ENCODE assay signal across 1 cellular context in genomic region chr21:41953831-41954653, GRCh38.
TF ChIP-seq lines count a peak whose summit lies in the region.

TSS of gene C2CD2 (minus strand) at chr21:41954018. CDS start at chr21:41953648, 370 bp downstream.

TF ChIP-seq in K562, 482 proteins besides CTCF, POLR2A, EP300 and RAD21 (continued from another document and continues in another):
- no peak for TF ChIP-seq CREB5 (CRISPR knock-in tag; IDR thresholded peaks at IDR 0.05)
- no peak for TF ChIP-seq ETV6 (IDR thresholded peaks at IDR 0.05; ENCODE audit: borderline replicate concordance in 1 of 2, low read depth in 2 of 2, low read length in 1 of 2)
- no peak for TF ChIP-seq ETV6 (CRISPR knock-in tag; IDR thresholded peaks at IDR 0.05; ENCODE audit: borderline replicate concordance)
- no peak for TF ChIP-seq SP1 (CRISPR knock-in tag; IDR thresholded peaks at IDR 0.05)
- no peak for TF ChIP-seq GTF3C2 (IDR thresholded peaks at IDR 0.05; ENCODE audit: borderline replicate concordance, extremely low read depth, insufficient read length)
- TF ChIP-seq ZNF41 (CRISPR knock-in tag; conservative IDR thresholded peaks at IDR 0.05), result no peak
- no peak for TF ChIP-seq MLLT1 (IDR thresholded peaks at IDR 0.05)
- no peak for TF ChIP-seq RBM39 (optimal IDR thresholded peaks at IDR 0.05; ENCODE audit: low read depth, low read length)
- TF ChIP-seq ZNF561 (CRISPR knock-in tag; conservative IDR thresholded peaks at IDR 0.05), result no peak
- no peak for TF ChIP-seq ZNF175 (CRISPR knock-in tag; IDR thresholded peaks at IDR 0.05; ENCODE audit: low read depth)
- TF ChIP-seq SMARCA4 (IDR thresholded peaks at IDR 0.05), result no peak
- no peak for TF ChIP-seq IFI16 (CRISPR knock-in tag; IDR thresholded peaks at IDR 0.05)
- no peak for TF ChIP-seq MEF2A (IDR thresholded peaks at IDR 0.05; ENCODE audit: control insufficient read depth, low read depth, low read length)
- no peak for TF ChIP-seq TGIF2 (CRISPR knock-in tag; IDR thresholded peaks at IDR 0.05)
- TF ChIP-seq RFX1 (IDR thresholded peaks at IDR 0.05), result no peak
- no peak for TF ChIP-seq HNRNPL (IDR thresholded peaks at IDR 0.05; ENCODE audit: low read depth, low read length)
- no peak; a peak in 1 of 4 replicates for TF ChIP-seq RCOR1 (IDR thresholded peaks at IDR 0.05; ENCODE audit: borderline replicate concordance in 1 of 2, low read depth in 2 of 2, low read length in 2 of 2)
- no peak for TF ChIP-seq ATF1 (CRISPR knock-in tag; IDR thresholded peaks at IDR 0.05)
- TF ChIP-seq ATF1 (tag; IDR thresholded peaks at IDR 0.05), result peak; percentile 38; the same call in 1 of the 2 replicates
- no peak for TF ChIP-seq ZNF551 (CRISPR knock-in tag; IDR thresholded peaks at IDR 0.05)
- no peak for TF ChIP-seq SMAD3 (CRISPR knock-in tag; conservative IDR thresholded peaks at IDR 0.05)
- TF ChIP-seq MTA3 (IDR thresholded peaks at IDR 0.05; ENCODE audit: borderline replicate concordance), result peak; percentile 73; the same call in 1 of the 2 replicates
- TF ChIP-seq DEAF1 (CRISPR knock-in tag; IDR thresholded peaks at IDR 0.05), result no peak
- TF ChIP-seq, protein P1, sequence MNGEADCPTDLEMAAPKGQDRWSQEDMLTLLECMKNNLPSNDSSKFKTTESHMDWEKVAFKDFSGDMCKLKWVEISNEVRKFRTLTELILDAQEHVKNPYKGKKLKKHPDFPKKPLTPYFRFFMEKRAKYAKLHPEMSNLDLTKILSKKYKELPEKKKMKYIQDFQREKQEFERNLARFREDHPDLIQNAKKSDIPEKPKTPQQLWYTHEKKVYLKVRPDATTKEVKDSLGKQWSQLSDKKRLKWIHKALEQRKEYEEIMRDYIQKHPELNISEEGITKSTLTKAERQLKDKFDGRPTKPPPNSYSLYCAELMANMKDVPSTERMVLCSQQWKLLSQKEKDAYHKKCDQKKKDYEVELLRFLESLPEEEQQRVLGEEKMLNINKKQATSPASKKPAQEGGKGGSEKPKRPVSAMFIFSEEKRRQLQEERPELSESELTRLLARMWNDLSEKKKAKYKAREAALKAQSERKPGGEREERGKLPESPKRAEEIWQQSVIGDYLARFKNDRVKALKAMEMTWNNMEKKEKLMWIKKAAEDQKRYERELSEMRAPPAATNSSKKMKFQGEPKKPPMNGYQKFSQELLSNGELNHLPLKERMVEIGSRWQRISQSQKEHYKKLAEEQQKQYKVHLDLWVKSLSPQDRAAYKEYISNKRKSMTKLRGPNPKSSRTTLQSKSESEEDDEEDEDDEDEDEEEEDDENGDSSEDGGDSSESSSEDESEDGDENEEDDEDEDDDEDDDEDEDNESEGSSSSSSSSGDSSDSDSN (IDR thresholded peaks at IDR 0.05; ENCODE audit: borderline replicate concordance in 1 of 2, low read depth in 2 of 2, low read length in 2 of 2), result peak in 1 of 2 experiments; percentile 43; a peak in 1 of 4 replicates
- peak; percentile 54; the same call in 1 of the 2 replicates for TF ChIP-seq ZBTB7A (IDR thresholded peaks at IDR 0.05; ENCODE audit: borderline replicate concordance, control insufficient read depth, low read depth, low read length)
- no peak for TF ChIP-seq GTF2A2 (tag; IDR thresholded peaks at IDR 0.05)
- 0 out of 2 replicates have a peak, but pooled peaks have one; percentile 15 for TF ChIP-seq SOX6 (IDR thresholded peaks at IDR 0.05)
- TF ChIP-seq, protein P2, sequence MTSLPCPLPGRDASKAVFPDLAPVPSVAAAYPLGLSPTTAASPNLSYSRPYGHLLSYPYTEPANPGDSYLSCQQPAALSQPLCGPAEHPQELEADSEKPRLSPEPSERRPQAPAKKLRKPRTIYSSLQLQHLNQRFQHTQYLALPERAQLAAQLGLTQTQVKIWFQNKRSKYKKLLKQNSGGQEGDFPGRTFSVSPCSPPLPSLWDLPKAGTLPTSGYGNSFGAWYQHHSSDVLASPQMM (CRISPR knock-in tag; IDR thresholded peaks at IDR 0.05), result no peak
- TF ChIP-seq MYNN (IDR thresholded peaks at IDR 0.05), result no peak
- no peak for TF ChIP-seq MYNN (CRISPR knock-in tag; IDR thresholded peaks at IDR 0.05)
- no peak for TF ChIP-seq BACH1 (tag; IDR thresholded peaks at IDR 0.05)
- TF ChIP-seq BCL6 (CRISPR knock-in tag; IDR thresholded peaks at IDR 0.05), result no peak
- 0 out of 2 replicates have a peak, but pooled peaks have one; percentile 19 for TF ChIP-seq POLR2AphosphoS5 (IDR thresholded peaks at IDR 0.05; ENCODE audit: control insufficient read depth, insufficient read depth, low read depth, low read length)
- no peak for TF ChIP-seq SMAD1 (IDR thresholded peaks at IDR 0.05; ENCODE audit: low read depth, low read length, partially characterized antibody)
- no peak for TF ChIP-seq SRF (CRISPR knock-in tag; IDR thresholded peaks at IDR 0.05)
- no peak for TF ChIP-seq NCOA4 (IDR thresholded peaks at IDR 0.05; ENCODE audit: partially characterized antibody)
- no peak for TF ChIP-seq ZNF431 (CRISPR knock-in tag; IDR thresholded peaks at IDR 0.05)
- TF ChIP-seq MEF2D (tag; conservative IDR thresholded peaks at IDR 0.05; ENCODE audit: low read depth), result no peak
- TF ChIP-seq, protein P3, sequence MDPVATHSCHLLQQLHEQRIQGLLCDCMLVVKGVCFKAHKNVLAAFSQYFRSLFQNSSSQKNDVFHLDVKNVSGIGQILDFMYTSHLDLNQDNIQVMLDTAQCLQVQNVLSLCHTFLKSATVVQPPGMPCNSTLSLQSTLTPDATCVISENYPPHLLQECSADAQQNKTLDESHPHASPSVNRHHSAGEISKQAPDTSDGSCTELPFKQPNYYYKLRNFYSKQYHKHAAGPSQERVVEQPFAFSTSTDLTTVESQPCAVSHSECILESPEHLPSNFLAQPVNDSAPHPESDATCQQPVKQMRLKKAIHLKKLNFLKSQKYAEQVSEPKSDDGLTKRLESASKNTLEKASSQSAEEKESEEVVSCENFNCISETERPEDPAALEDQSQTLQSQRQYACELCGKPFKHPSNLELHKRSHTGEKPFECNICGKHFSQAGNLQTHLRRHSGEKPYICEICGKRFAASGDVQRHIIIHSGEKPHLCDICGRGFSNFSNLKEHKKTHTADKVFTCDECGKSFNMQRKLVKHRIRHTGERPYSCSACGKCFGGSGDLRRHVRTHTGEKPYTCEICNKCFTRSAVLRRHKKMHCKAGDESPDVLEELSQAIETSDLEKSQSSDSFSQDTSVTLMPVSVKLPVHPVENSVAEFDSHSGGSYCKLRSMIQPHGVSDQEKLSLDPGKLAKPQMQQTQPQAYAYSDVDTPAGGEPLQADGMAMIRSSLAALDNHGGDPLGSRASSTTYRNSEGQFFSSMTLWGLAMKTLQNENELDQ (CRISPR knock-in tag; IDR thresholded peaks at IDR 0.05; ENCODE audit: borderline replicate concordance), result no peak
- TF ChIP-seq RAD51 (IDR thresholded peaks at IDR 0.05; ENCODE audit: borderline replicate concordance, low read depth), result no peak
- peak; percentile 94; the same call in 1 of the 2 replicates for TF ChIP-seq LARP7 (IDR thresholded peaks at IDR 0.05)
- 0 out of 2 replicates have a peak, but pooled peaks have one; percentile 54 for TF ChIP-seq CC2D1A (IDR thresholded peaks at IDR 0.05)
- no peak for TF ChIP-seq ILF3 (IDR thresholded peaks at IDR 0.05; ENCODE audit: borderline replicate concordance)
- TF ChIP-seq, protein P4, sequence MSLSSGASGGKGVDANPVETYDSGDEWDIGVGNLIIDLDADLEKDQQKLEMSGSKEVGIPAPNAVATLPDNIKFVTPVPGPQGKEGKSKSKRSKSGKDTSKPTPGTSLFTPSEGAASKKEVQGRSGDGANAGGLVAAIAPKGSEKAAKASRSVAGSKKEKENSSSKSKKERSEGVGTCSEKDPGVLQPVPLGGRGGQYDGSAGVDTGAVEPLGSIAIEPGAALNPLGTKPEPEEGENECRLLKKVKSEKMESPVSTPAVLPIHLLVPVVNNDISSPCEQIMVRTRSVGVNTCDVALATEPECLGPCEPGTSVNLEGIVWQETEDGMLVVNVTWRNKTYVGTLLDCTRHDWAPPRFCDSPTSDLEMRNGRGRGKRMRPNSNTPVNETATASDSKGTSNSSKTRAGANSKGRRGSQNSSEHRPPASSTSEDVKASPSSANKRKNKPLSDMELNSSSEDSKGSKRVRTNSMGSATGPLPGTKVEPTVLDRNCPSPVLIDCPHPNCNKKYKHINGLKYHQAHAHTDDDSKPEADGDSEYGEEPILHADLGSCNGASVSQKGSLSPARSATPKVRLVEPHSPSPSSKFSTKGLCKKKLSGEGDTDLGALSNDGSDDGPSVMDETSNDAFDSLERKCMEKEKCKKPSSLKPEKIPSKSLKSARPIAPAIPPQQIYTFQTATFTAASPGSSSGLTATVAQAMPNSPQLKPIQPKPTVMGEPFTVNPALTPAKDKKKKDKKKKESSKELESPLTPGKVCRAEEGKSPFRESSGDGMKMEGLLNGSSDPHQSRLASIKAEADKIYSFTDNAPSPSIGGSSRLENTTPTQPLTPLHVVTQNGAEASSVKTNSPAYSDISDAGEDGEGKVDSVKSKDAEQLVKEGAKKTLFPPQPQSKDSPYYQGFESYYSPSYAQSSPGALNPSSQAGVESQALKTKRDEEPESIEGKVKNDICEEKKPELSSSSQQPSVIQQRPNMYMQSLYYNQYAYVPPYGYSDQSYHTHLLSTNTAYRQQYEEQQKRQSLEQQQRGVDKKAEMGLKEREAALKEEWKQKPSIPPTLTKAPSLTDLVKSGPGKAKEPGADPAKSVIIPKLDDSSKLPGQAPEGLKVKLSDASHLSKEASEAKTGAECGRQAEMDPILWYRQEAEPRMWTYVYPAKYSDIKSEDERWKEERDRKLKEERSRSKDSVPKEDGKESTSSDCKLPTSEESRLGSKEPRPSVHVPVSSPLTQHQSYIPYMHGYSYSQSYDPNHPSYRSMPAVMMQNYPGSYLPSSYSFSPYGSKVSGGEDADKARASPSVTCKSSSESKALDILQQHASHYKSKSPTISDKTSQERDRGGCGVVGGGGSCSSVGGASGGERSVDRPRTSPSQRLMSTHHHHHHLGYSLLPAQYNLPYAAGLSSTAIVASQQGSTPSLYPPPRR (CRISPR knock-in tag; IDR thresholded peaks at IDR 0.05; ENCODE audit: borderline replicate concordance), result no peak
- TF ChIP-seq, protein P5, sequence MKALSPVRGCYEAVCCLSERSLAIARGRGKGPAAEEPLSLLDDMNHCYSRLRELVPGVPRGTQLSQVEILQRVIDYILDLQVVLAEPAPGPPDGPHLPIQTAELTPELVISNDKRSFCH (CRISPR knock-in tag; IDR thresholded peaks at IDR 0.05), result no peak
- TF ChIP-seq, protein P5 (tag; IDR thresholded peaks at IDR 0.05), result peak; percentile 81; the same call in 1 of the 2 replicates
- TF ChIP-seq FUS (optimal IDR thresholded peaks at IDR 0.05; ENCODE audit: low read depth, low read length), result no peak
- TF ChIP-seq MIER1 (IDR thresholded peaks at IDR 0.05; ENCODE audit: low read depth), result no peak
- no peak for TF ChIP-seq ZNF76 (CRISPR knock-in tag; IDR thresholded peaks at IDR 0.05; ENCODE audit: borderline replicate concordance)
